1 cellular context compared by ENCODE assay signal in genomic region chr1:170174395-170174794, GRCh38.
TF ChIP-seq lines count a peak whose summit lies in the region.

No MANE protein-coding gene starts in this region.

TF ChIP-seq in HepG2, 621 proteins besides CTCF, POLR2A, EP300 and RAD21 (continued from another document):
- TF ChIP-seq ZNF326 (CRISPR knock-in tag; IDR thresholded peaks at IDR 0.05; ENCODE audit: borderline replicate concordance) (no peak), FOXA1 (IDR thresholded peaks at IDR 0.05) (no peak), FOXA1 (CRISPR knock-in tag; IDR thresholded peaks at IDR 0.05) (no peak), ZBTB44 (CRISPR knock-in tag; IDR thresholded peaks at IDR 0.05) (no peak), ZNF17 (CRISPR knock-in tag; IDR thresholded peaks at IDR 0.05) (no peak), BATF2 (CRISPR knock-in tag; IDR thresholded peaks at IDR 0.05) (no peak), MLXIP (CRISPR knock-in tag; IDR thresholded peaks at IDR 0.05; ENCODE audit: borderline replicate concordance) (no peak), SPEN (CRISPR knock-in tag; IDR thresholded peaks at IDR 0.05; ENCODE audit: low read depth) (no peak), TFDP2 (CRISPR knock-in tag; IDR thresholded peaks at IDR 0.05) (no peak)
